Comparison of ENCODE assay signal across 23 cellular contexts in genomic region chr2:232888099-232888836, GRCh38. TPM values are rescaled to one million over a fixed set of nuclear protein-coding genes. Genes with fewer than 3 reads are reported as not detected.
DNase-seq lines count a peak whose midpoint lies in the region; ATAC-seq and TF ChIP-seq lines count a peak whose summit lies in the region.
"Had no signal": no experiment of that assay in that cellular context is flagged by ENCODE, and none has a peak within 500 bp of the region (broad histone marks: within the 10 kb centered on the region; RNA-seq: fewer than 3 reads in every experiment).

No MANE protein-coding gene starts in this region.

- H3K27ac ChIP-seq in testis, result no peak overlapping the region
- H3K27ac ChIP-seq: neutrophil, psoas muscle, sigmoid colon, thoracic aorta had no signal

- intact Hi-C loops in mucosa of descending colon (cut with DNase I, micrococcal nuclease) (no loop called here), testis (cut with DNase I; ENCODE audit: low total_unique reads) (no loop called here)

- ATAC-seq in mucosa of descending colon, result no peak
- ATAC-seq in GM19463 (IDR thresholded peaks at IDR 0.05; ENCODE audit: unreplicated experiment), result no peak
- ATAC-seq: psoas muscle; stimulated activated naive B cell treated with anti-CD40 and anti-IgM and Interleukin-4, amounts not matched to agents 10 μg/mL and 1 μg/mL and 100 μg/mL, for 72 hours; T-helper 17 cell had no signal

- H3K4me1 Mint-ChIP-seq in chondrocyte (ENCODE audit: low read depth), result peaks cover 14% of the 10 kb centered on the region

- no peak for TF ChIP-seq CTCF in chondrocyte (IDR thresholded peaks at IDR 0.05)
- no peak for TF ChIP-seq CTCF in mucosa of descending colon (IDR thresholded peaks at IDR 0.05)
- no peak for TF ChIP-seq CTCF in testis (IDR thresholded peaks at IDR 0.05)

- no peak overlapping the region for H3K4me3 Mint-ChIP-seq in chondrocyte (ENCODE audit: unreplicated experiment)
- H3K4me3 Mint-ChIP-seq: CD4-positive, alpha-beta memory T cell; stimulated activated naive B cell treated with anti-CD40 and anti-IgM and Interleukin-4, amounts not matched to agents 10 μg/mL and 1 μg/mL and 100 μg/mL, for 72 hours; T-helper 17 cell had no signal

- H3K27ac Mint-ChIP-seq in chondrocyte (ENCODE audit: unreplicated experiment), result no peak overlapping the region
- H3K27ac Mint-ChIP-seq: CD4-positive, alpha-beta memory T cell; stimulated activated naive B cell treated with anti-CD40 and anti-IgM and Interleukin-4, amounts not matched to agents 10 μg/mL and 1 μg/mL and 100 μg/mL, for 72 hours; T-helper 17 cell had no signal

- TF ChIP-seq POLR2A in testis (IDR thresholded peaks at IDR 0.05), result no peak

- H3K4me3 ChIP-seq in mucosa of descending colon, result no peak overlapping the region
- H3K4me3 ChIP-seq in testis, result no peak overlapping the region
- H3K4me3 ChIP-seq: psoas muscle, sigmoid colon, thoracic aorta had no signal

- no peaks in the 10 kb centered on the region for H3K9me3 Mint-ChIP-seq in chondrocyte (ENCODE audit: low read depth)
- H3K9me3 Mint-ChIP-seq: CD4-positive, alpha-beta memory T cell; stimulated activated naive B cell treated with anti-CD40 and anti-IgM and Interleukin-4, amounts not matched to agents 10 μg/mL and 1 μg/mL and 100 μg/mL, for 72 hours had no signal

- peaks cover 5% of the 10 kb centered on the region for H3K27me3 Mint-ChIP-seq in chondrocyte (ENCODE audit: low read depth)

- H3K27me3 ChIP-seq in testis, result no peaks in the 10 kb centered on the region

- H3K4me1 ChIP-seq in mucosa of descending colon (ENCODE audit: low read depth), result no peaks in the 10 kb centered on the region
- H3K4me1 ChIP-seq in testis, result peaks cover 16% of the 10 kb centered on the region

- H3K9me3 ChIP-seq in mucosa of descending colon (no peaks in the 10 kb centered on the region), testis (no peaks in the 10 kb centered on the region)
- H3K9me3 ChIP-seq: neutrophil, psoas muscle, sigmoid colon, thoracic aorta had no signal

- H3K36me3 Mint-ChIP-seq in chondrocyte (ENCODE audit: low read depth), result no peaks in the 10 kb centered on the region
- H3K36me3 Mint-ChIP-seq: CD4-positive, alpha-beta memory T cell; stimulated activated naive B cell treated with anti-CD40 and anti-IgM and Interleukin-4, amounts not matched to agents 10 μg/mL and 1 μg/mL and 100 μg/mL, for 72 hours had no signal

- DNase-seq in activated gamma-delta T cell treated with Interleukin-2 at 50 U/mL for 16 hours, result peak; percentile 0
- no peak for DNase-seq in activated gamma-delta T cell (lab: John Stamatoyannopoulos, UW)
- peak; percentile 40 for DNase-seq in chondrocyte (ENCODE audit: low spot score)
- peak in 2 of 3 donors; percentile 8 to 20 for DNase-seq in mucosa of descending colon
- DNase-seq in testis, result peak; percentile 4
- DNase-seq in NCI-H1436 (lab: John Stamatoyannopoulos, UW), result no peak
- no peak for DNase-seq in SW480 (ENCODE audit: low spot score)
- DNase-seq: activated CD4-positive, alpha-beta T cell treated with anti-CD3 and anti-CD28 coated beads for 1 hour; activated naive CD4-positive, alpha-beta T cell; kidney glomerular epithelial cell; NCI-H1417 treated with DMSO at 0.1 percent for 48 hours; NCI-H2081 treated with DMSO at 0.1 percent for 48 hours; NCI-H345; NCI-H748 treated with DMSO at 0.1 percent for 48 hours; sigmoid colon; stimulated activated CD4-positive, alpha-beta T cell treated with anti-CD3 and anti-CD28 coated beads, Interleukin-4, amount 100 ng/mL, for 4 hours; stimulated activated naive B cell treated with anti-CD40 and anti-IgM and Interleukin-4, amounts not matched to agents 10 μg/mL and 1 μg/mL and 100 μg/mL, for 72 hours; T-helper 17 cell had no signal

- H3K36me3 ChIP-seq in mucosa of descending colon (ENCODE audit: low read depth) (no peaks in the 10 kb centered on the region), testis (ENCODE audit: low read depth, missing control alignments) (no peaks in the 10 kb centered on the region)
- H3K36me3 ChIP-seq: neutrophil, sigmoid colon, thoracic aorta had no signal

- WGBS in testis, 2 donors, result 85 to 90% methylated on average over 18 to 21 of the region's 21 CpGs

RNA-seq across cellular contexts. Expression of gene SNORC, which starts 18.2 kb away (rescaled TPM):
- total RNA-seq in chondrocyte, result 2.1 to 3.4 TPM (median 2.2 TPM) in 3 replicates
- 10 to 100 TPM; 13.3 to 48.1 (median 31.5) TPM for total RNA-seq in mucosa of descending colon
- 10 to 100 TPM; 14.5 to 15.9 TPM for total RNA-seq in testis
- polyA plus RNA-seq in testis (ENCODE audit: insufficient read depth, low read depth, low replicate concordance), result 7.3 TPM

Comparison
In these comparisons a context has a peak if more than half of its experiments do, and no peak if none do; other contexts are left out.
1. DNase-seq: peak in activated gamma-delta T cell treated with Interleukin-2 at 50 U/mL for 16 hours (single experiment), chondrocyte (single experiment), mucosa of descending colon (2 of 3) and testis (single experiment); none in activated gamma-delta T cell (single experiment), NCI-H1436 (single experiment) and SW480 (single experiment).